19 cellular contexts compared by ENCODE assay signal in genomic region chr18:76489081-76489480, GRCh38. TPM values are rescaled to one million over a fixed set of nuclear protein-coding genes. Genes with fewer than 3 reads are reported as not detected.
A peak's percentile ranks its signal among the peaks of the same experiment; 100 is the strongest.
DNase-seq lines count a peak whose midpoint lies in the region; ATAC-seq, FAIRE-seq and TF ChIP-seq lines count a peak whose summit lies in the region.
"Had no signal": no experiment of that assay in that cellular context is flagged by ENCODE, and none has a peak within 500 bp of the region (broad histone marks: within the 10 kb centered on the region; RNA-seq: fewer than 3 reads in every experiment).

No MANE protein-coding gene starts in this region.

- no peak for FAIRE-seq in astrocyte (lab: Jason Lieb, UNC)
- FAIRE-seq: G401.6, H54 had no signal

- intact Hi-C loops in CD8-positive, alpha-beta T cell (cut with DNase I, micrococcal nuclease): no loop called here
- intact Hi-C loops in left lung (cut with DNase I): no loop called here

- H3K36me3 ChIP-seq in HAP-1 (replicated peaks) (no peaks in the 10 kb centered on the region), astrocyte (ENCODE audit: insufficient read depth, low read length) (no peaks in the 10 kb centered on the region), mesodermal cell (ENCODE audit: control insufficient read depth, insufficient read depth, low read length) (peaks cover 9% of the 10 kb centered on the region), tibial nerve (no peaks in the 10 kb centered on the region), left lung (no peaks in the 10 kb centered on the region)
- no peaks in the 10 kb centered on the region for H3K36me3 ChIP-seq in CD8-positive, alpha-beta T cell (ENCODE audit: insufficient read depth, low read length)
- H3K36me3 ChIP-seq: adrenal gland, esophagus squamous epithelium, upper lobe of right lung had no signal

- H3K36me3 Mint-ChIP-seq in astrocyte (ENCODE audit: low read depth, unreplicated experiment): no peaks in the 10 kb centered on the region
- H3K36me3 Mint-ChIP-seq in CD8-positive, alpha-beta T cell: peaks cover 9% of the 10 kb centered on the region
- H3K36me3 Mint-ChIP-seq: memory B cell had no signal

- peak overlapping the region; percentile 56; the same call in 1 of the 2 replicates for H3K4me3 ChIP-seq in HAP-1
- no peak overlapping the region for H3K4me3 ChIP-seq in astrocyte (ENCODE audit: insufficient read depth, low read depth, low read length)
- H3K4me3 ChIP-seq in mesodermal cell (ENCODE audit: extremely low read depth, insufficient read depth, low read length, poor library complexity, severe bottlenecking): peak overlapping the region; percentile 6
- H3K4me3 ChIP-seq in tibial nerve: no peak overlapping the region
- H3K4me3 ChIP-seq in CD8-positive, alpha-beta T cell (ENCODE audit: low read depth, low read length): no peak overlapping the region
- H3K4me3 ChIP-seq in left lung: no peak overlapping the region
- H3K4me3 ChIP-seq: coronary artery had no signal

- H3K27me3 Mint-ChIP-seq in astrocyte (ENCODE audit: low read depth, unreplicated experiment): no peaks in the 10 kb centered on the region
- H3K27me3 Mint-ChIP-seq in CD8-positive, alpha-beta T cell (ENCODE audit: low read depth): peaks cover 14% of the 10 kb centered on the region

- CTCF ChIA-PET in CD8-positive, alpha-beta T cell (lab: Charles Lee): no interaction called here

- H3K79me2 ChIP-seq in astrocyte (ENCODE audit: insufficient read depth, low read length): peaks cover 77% of the 10 kb centered on the region

- no peaks in the 10 kb centered on the region for H3K9me3 ChIP-seq in HAP-1
- H3K9me3 ChIP-seq in astrocyte (ENCODE audit: insufficient read depth, low read depth, low read length): no peaks in the 10 kb centered on the region
- no peaks in the 10 kb centered on the region for H3K9me3 ChIP-seq in mesodermal cell (ENCODE audit: control insufficient read depth, low read length)
- no peaks in the 10 kb centered on the region for H3K9me3 ChIP-seq in tibial nerve
- no peaks in the 10 kb centered on the region for H3K9me3 ChIP-seq in CD8-positive, alpha-beta T cell (ENCODE audit: low read length)
- H3K9me3 ChIP-seq in left lung: no peaks in the 10 kb centered on the region
- H3K9me3 ChIP-seq: adrenal gland, esophagus squamous epithelium, upper lobe of right lung had no signal

- WGBS in mesodermal cell (ENCODE audit: insufficient coverage in 2 of 2), 2 experiments: 87 to 90% methylated on average over 3 of the region's 4 CpGs
- WGBS in tibial nerve, 2 donors: 38 to 41% methylated on average over 4 of the region's 4 CpGs

- no peak for TF ChIP-seq EP300 in tibial nerve (IDR thresholded peaks at IDR 0.05)

- peaks cover 55% of the 10 kb centered on the region for H4K20me1 ChIP-seq in astrocyte (ENCODE audit: insufficient read depth, low read length)

- no peak overlapping the region for H3K9ac ChIP-seq in astrocyte (ENCODE audit: low read length)

- POLR2A ChIA-PET in CD8-positive, alpha-beta T cell (lab: Charles Lee): interaction anchor here (0.7 kb wide), 1 partner anchor 13 kb away, joined by 3 read pairs; no protein-coding TSS in a partner anchor

- in situ Hi-C loops in HAP-1 (cut with MboI; ENCODE audit: low sequenced_read_pairs): no loop called here

- no peak overlapping the region for H2AFZ ChIP-seq in astrocyte (ENCODE audit: low read depth, low read length)

- no peaks in the 10 kb centered on the region for H3K9me3 Mint-ChIP-seq in astrocyte (ENCODE audit: unreplicated experiment)
- no peaks in the 10 kb centered on the region for H3K9me3 Mint-ChIP-seq in CD8-positive, alpha-beta T cell
- H3K9me3 Mint-ChIP-seq: activated T-cell treated with anti-CD3 and anti-CD28 coated beads, Interleukin-2, amount 50 U/mL, for 72 hours; memory B cell had no signal

- peak overlapping the region; percentile 97 for H3K4me3 Mint-ChIP-seq in astrocyte (ENCODE audit: unreplicated experiment)
- H3K4me3 Mint-ChIP-seq in CD8-positive, alpha-beta T cell: no peak overlapping the region
- H3K4me3 Mint-ChIP-seq: activated T-cell treated with anti-CD3 and anti-CD28 coated beads, Interleukin-2, amount 50 U/mL, for 72 hours; memory B cell had no signal

- TF ChIP-seq POLR2A in tibial nerve (IDR thresholded peaks at IDR 0.05): no peak

- no peaks in the 10 kb centered on the region for H3K27me3 ChIP-seq in HAP-1 (ENCODE audit: low read depth)
- no peaks in the 10 kb centered on the region for H3K27me3 ChIP-seq in astrocyte (ENCODE audit: insufficient read depth, low read length)
- no peaks in the 10 kb centered on the region for H3K27me3 ChIP-seq in tibial nerve
- H3K27me3 ChIP-seq in CD8-positive, alpha-beta T cell (ENCODE audit: insufficient read depth, low read length): no peaks in the 10 kb centered on the region
- H3K27me3 ChIP-seq in left lung: peaks cover 0 to under 1% of the 10 kb centered on the region in 2 donors
- H3K27me3 ChIP-seq: adrenal gland, esophagus squamous epithelium, upper lobe of right lung had no signal

- no peak for ATAC-seq in CD8-positive, alpha-beta T cell
- ATAC-seq in left lung (no peak), GM21528 (IDR thresholded peaks at IDR 0.05; ENCODE audit: low FRiP score, unreplicated experiment) (no peak)
- ATAC-seq: activated T-cell treated with anti-CD3 and anti-CD28 coated beads, Interleukin-2, amount 50 U/mL, for 72 hours; Right ventricle myocardium inferior; upper lobe of right lung had no signal

- DNase-seq in HAP-1 (ENCODE audit: low spot score in 2 of 2): no peak
- peak; percentile 11 for DNase-seq in astrocyte (ENCODE audit: low read depth)
- no peak for DNase-seq in tibial nerve (ENCODE audit: low spot score in 2 of 2)
- no peak for DNase-seq in CD8-positive, alpha-beta T cell
- DNase-seq in left lung: no peak
- DNase-seq: activated T-cell treated with anti-CD3 and anti-CD28 coated beads, Interleukin-2, amount 50 U/mL, for 72 hours; adrenal gland; CD4-positive, CD25-positive, alpha-beta regulatory T cell; esophagus squamous epithelium; NCI-H187 treated with DMSO at 0.1 percent for 48 hours; upper lobe of right lung had no signal

- no peak for TF ChIP-seq CTCF in astrocyte (IDR thresholded peaks at IDR 0.05; ENCODE audit: insufficient read depth, low read depth, low read length)
- TF ChIP-seq CTCF in tibial nerve (IDR thresholded peaks at IDR 0.05): no peak
- TF ChIP-seq CTCF in CD8-positive, alpha-beta T cell (IDR thresholded peaks at IDR 0.05): no peak
- no peak for TF ChIP-seq CTCF in left lung (IDR thresholded peaks at IDR 0.05)

- H3K4me1 ChIP-seq in HAP-1 (peaks cover 53% of the 10 kb centered on the region), astrocyte (ENCODE audit: insufficient read depth, low read length) (peaks cover 18% of the 10 kb centered on the region), mesodermal cell (ENCODE audit: control insufficient read depth, insufficient read depth, low read length, poor library complexity, severe bottlenecking) (peaks cover 38% of the 10 kb centered on the region), tibial nerve (peaks cover 0 to 62% (median 22%) of the 10 kb centered on the region in 4 donors), left lung (peaks cover 13 to 64% of the 10 kb centered on the region in 2 donors)
- peaks cover 15% of the 10 kb centered on the region for H3K4me1 ChIP-seq in CD8-positive, alpha-beta T cell (ENCODE audit: insufficient read depth, low read length)
- H3K4me1 ChIP-seq: upper lobe of right lung had no signal

- no peak overlapping the region for H3K27ac ChIP-seq in astrocyte (ENCODE audit: low read depth, low read length)
- H3K27ac ChIP-seq in mesodermal cell (ENCODE audit: low read depth, low read length, severe bottlenecking): no peak overlapping the region
- peak overlapping the region in 3 of 4 donors; percentile 97 to 99 (median 98) for H3K27ac ChIP-seq in tibial nerve
- no peak overlapping the region for H3K27ac ChIP-seq in CD8-positive, alpha-beta T cell (ENCODE audit: low read depth, low read length)
- H3K27ac ChIP-seq in left lung: no peak overlapping the region
- H3K27ac ChIP-seq: coronary artery, HL-60, upper lobe of right lung had no signal

- peak overlapping the region; percentile 96 for H3K4me2 ChIP-seq in astrocyte (ENCODE audit: low read length)

- H3K27ac Mint-ChIP-seq in astrocyte (ENCODE audit: unreplicated experiment): no peak overlapping the region
- no peak overlapping the region for H3K27ac Mint-ChIP-seq in CD8-positive, alpha-beta T cell
- H3K27ac Mint-ChIP-seq: activated T-cell treated with anti-CD3 and anti-CD28 coated beads, Interleukin-2, amount 50 U/mL, for 72 hours; CD4-positive, CD25-positive, alpha-beta regulatory T cell; memory B cell had no signal

- peaks cover 39% of the 10 kb centered on the region for H3K4me1 Mint-ChIP-seq in astrocyte (ENCODE audit: low read depth, unreplicated experiment)
- H3K4me1 Mint-ChIP-seq in CD8-positive, alpha-beta T cell (ENCODE audit: low read depth): peaks cover 30% of the 10 kb centered on the region

RNA-seq across cellular contexts. Expression of gene ZNF516, which starts 6.0 kb away (rescaled TPM):
- total RNA-seq in astrocyte: 55.9 and 59.8 TPM in 2 replicates
- 56.5 TPM for polyA plus RNA-seq in mesodermal cell (2013, experiment 1 of 2)
- 65.2 TPM for polyA plus RNA-seq in mesodermal cell (2013, experiment 2 of 2)
- total RNA-seq in tibial nerve: 10 to 100 TPM; 31.4 to 63.0 (median 45.5) TPM
- 10 to 100 TPM; 19.5 to 19.6 TPM for total RNA-seq in CD8-positive, alpha-beta T cell
- total RNA-seq in left lung: 10 to 100 TPM; 33.9 to 40.6 TPM

Comparison
In these comparisons a context has a peak if more than half of its experiments do, and no peak if none do; other contexts are left out.
1. H3K4me3 ChIP-seq: peak in HAP-1 (single experiment) and mesodermal cell (single experiment); none in astrocyte (single experiment), tibial nerve (0 of 4), CD8-positive, alpha-beta T cell (single experiment) and left lung (0 of 2).
2. H3K27ac ChIP-seq: peak in tibial nerve (3 of 4); none in astrocyte (single experiment), mesodermal cell (single experiment), CD8-positive, alpha-beta T cell (single experiment) and left lung (0 of 2).